Comparison of ENCODE assay signal across 29 cellular contexts in genomic region chrX:5907202-5907601, GRCh38.
"Had no signal": no experiment of that assay in that cellular context is flagged by ENCODE, and none has a peak within 500 bp of the region (broad histone marks: within the 10 kb centered on the region; RNA-seq: fewer than 3 reads in every experiment).

No MANE protein-coding gene starts in this region.

- H3K27me3 ChIP-seq: SJSA1 had no signal

- H3K27me3 Mint-ChIP-seq: activated B cell treated with CpG ODN at 0.5 μM for 24 hours; activated CD4-positive, alpha-beta memory T cell treated with anti-CD3 and anti-CD28 coated beads for 36 hours; activated CD4-positive, alpha-beta T cell treated with anti-CD3 and anti-CD28 coated beads, Interleukin-2, amount 10 ng/mL, durations not matched to agents 7 days and 5 days; activated naive CD8-positive, alpha-beta T cell; activated T-helper 17 cell treated with anti-CD3 and anti-CD28 coated beads, Interleukin-2, amount 50 U/mL, for 72 hours; brain; T-helper 17 cell had no signal

- H3K9me3 ChIP-seq: SJSA1 had no signal

- H3K9me3 Mint-ChIP-seq: activated B cell treated with CpG ODN at 0.5 μM for 24 hours; activated CD4-positive, alpha-beta memory T cell treated with anti-CD3 and anti-CD28 coated beads for 36 hours; activated CD4-positive, alpha-beta T cell treated with anti-CD3 and anti-CD28 coated beads, Interleukin-2, amount 10 ng/mL, durations not matched to agents 7 days and 5 days; activated naive CD4-positive, alpha-beta T cell treated with anti-CD3 and anti-CD28 coated beads for 36 hours; activated T-cell treated with anti-CD3 and anti-CD28 coated beads, Interleukin-2, amount 50 U/mL, for 4 hours; activated T-helper 17 cell treated with anti-CD3 and anti-CD28 coated beads, Interleukin-2, amount 50 U/mL, for 72 hours had no signal

- DNase-seq: activated B cell treated with CpG ODN at 0.5 μM for 24 hours; activated CD4-positive, alpha-beta memory T cell treated with anti-CD3 and anti-CD28 coated beads for 36 hours; activated CD4-positive, alpha-beta T cell treated with anti-CD3 and anti-CD28 coated beads for 1 hour; activated CD4-positive, alpha-beta T cell treated with anti-CD3 and anti-CD28 coated beads, Interleukin-2, amount 10 ng/mL, durations not matched to agents 7 days and 5 days; activated CD8-positive, alpha-beta memory T cell treated with anti-CD3 and anti-CD28 coated beads for 24 hours; activated gamma-delta T cell; activated naive CD4-positive, alpha-beta T cell treated with anti-CD3 and anti-CD28 coated beads for 36 hours; activated T-cell treated with anti-CD3 and anti-CD28 coated beads, Interleukin-2, amount 50 U/mL, for 4 hours; amygdala; Kasumi-1; NCI-H1048; NCI-H146; NCI-H1930; NCI-H345; NCI-H510A; NCI-H526 treated with DMSO at 0.1 percent for 48 hours; NK-92 treated with Interleukin-12 subunit alpha and Interleukin-12 subunit beta, amount 100 ng/mL, for 24 hours; OCI-M1; Right ventricle myocardium superior; T-helper 17 cell; T-helper 9 cell had no signal

- H3K4me3 Mint-ChIP-seq: activated B cell treated with CpG ODN at 0.5 μM for 24 hours; activated CD4-positive, alpha-beta memory T cell treated with anti-CD3 and anti-CD28 coated beads for 36 hours; activated CD4-positive, alpha-beta T cell treated with anti-CD3 and anti-CD28 coated beads, Interleukin-2, amount 10 ng/mL, durations not matched to agents 7 days and 5 days; activated naive CD4-positive, alpha-beta T cell treated with anti-CD3 and anti-CD28 coated beads for 36 hours; activated naive CD8-positive, alpha-beta T cell; activated T-cell treated with anti-CD3 and anti-CD28 coated beads, Interleukin-2, amount 50 U/mL, for 4 hours; activated T-helper 17 cell treated with anti-CD3 and anti-CD28 coated beads, Interleukin-2, amount 50 U/mL, for 72 hours; brain; T-helper 17 cell had no signal

- FAIRE-seq: astrocyte, K562 had no signal

- H3K4me1 ChIP-seq: SJSA1 had no signal

- ATAC-seq: activated T-cell treated with anti-CD3 and anti-CD28 coated beads, Interleukin-2, amount 50 U/mL, for 4 hours; activated T-helper 17 cell treated with anti-CD3 and anti-CD28 coated beads, Interleukin-2, amount 50 U/mL, for 72 hours; K562; Panc1; T-helper 17 cell had no signal

- H3K4me1 Mint-ChIP-seq: activated B cell treated with CpG ODN at 0.5 μM for 24 hours; activated CD4-positive, alpha-beta T cell treated with anti-CD3 and anti-CD28 coated beads, Interleukin-2, amount 10 ng/mL, durations not matched to agents 7 days and 5 days; activated T-helper 17 cell treated with anti-CD3 and anti-CD28 coated beads, Interleukin-2, amount 50 U/mL, for 72 hours; brain; T-helper 17 cell had no signal

- H3K36me3 Mint-ChIP-seq: activated CD4-positive, alpha-beta memory T cell treated with anti-CD3 and anti-CD28 coated beads for 36 hours; activated naive CD8-positive, alpha-beta T cell had no signal

- H3K27ac ChIP-seq: RWPE1, SJSA1 had no signal

- H3K36me3 ChIP-seq: SJSA1 had no signal

- H3K27ac Mint-ChIP-seq: activated B cell treated with CpG ODN at 0.5 μM for 24 hours; activated CD4-positive, alpha-beta memory T cell treated with anti-CD3 and anti-CD28 coated beads for 36 hours; activated CD4-positive, alpha-beta T cell treated with anti-CD3 and anti-CD28 coated beads, Interleukin-2, amount 10 ng/mL, durations not matched to agents 7 days and 5 days; activated naive CD4-positive, alpha-beta T cell treated with anti-CD3 and anti-CD28 coated beads for 36 hours; activated naive CD8-positive, alpha-beta T cell; activated T-helper 17 cell treated with anti-CD3 and anti-CD28 coated beads, Interleukin-2, amount 50 U/mL, for 72 hours; brain; T-helper 17 cell had no signal

- H3K4me3 ChIP-seq: K562, SJSA1 had no signal
